ENCODE assay signal across 1 cellular context in the genomic region with DNA sequence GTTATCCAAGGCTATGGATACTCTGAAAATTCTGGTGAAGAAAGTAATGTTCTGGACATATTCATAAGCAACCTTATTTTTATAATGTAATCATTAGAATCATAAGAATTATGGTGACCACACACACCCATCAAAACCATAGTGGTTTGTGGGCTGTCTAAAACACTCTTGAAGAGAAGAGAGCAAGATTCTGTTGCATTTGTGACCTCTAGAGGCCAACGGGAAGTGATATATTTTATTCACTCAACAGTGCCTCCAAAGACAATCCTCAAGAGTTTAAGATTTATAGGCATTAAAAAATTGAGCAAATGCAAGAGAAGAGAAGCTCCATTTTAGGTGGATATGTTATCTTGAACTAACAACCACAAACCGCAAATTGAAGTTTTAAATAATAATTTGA.
TF ChIP-seq lines count a peak whose summit lies in the region.

No MANE protein-coding gene starts in this region.

TF ChIP-seq in GM23338, 12 proteins besides CTCF, POLR2A, EP300 and RAD21 (continued from another document):
- TF ChIP-seq, protein P1, sequence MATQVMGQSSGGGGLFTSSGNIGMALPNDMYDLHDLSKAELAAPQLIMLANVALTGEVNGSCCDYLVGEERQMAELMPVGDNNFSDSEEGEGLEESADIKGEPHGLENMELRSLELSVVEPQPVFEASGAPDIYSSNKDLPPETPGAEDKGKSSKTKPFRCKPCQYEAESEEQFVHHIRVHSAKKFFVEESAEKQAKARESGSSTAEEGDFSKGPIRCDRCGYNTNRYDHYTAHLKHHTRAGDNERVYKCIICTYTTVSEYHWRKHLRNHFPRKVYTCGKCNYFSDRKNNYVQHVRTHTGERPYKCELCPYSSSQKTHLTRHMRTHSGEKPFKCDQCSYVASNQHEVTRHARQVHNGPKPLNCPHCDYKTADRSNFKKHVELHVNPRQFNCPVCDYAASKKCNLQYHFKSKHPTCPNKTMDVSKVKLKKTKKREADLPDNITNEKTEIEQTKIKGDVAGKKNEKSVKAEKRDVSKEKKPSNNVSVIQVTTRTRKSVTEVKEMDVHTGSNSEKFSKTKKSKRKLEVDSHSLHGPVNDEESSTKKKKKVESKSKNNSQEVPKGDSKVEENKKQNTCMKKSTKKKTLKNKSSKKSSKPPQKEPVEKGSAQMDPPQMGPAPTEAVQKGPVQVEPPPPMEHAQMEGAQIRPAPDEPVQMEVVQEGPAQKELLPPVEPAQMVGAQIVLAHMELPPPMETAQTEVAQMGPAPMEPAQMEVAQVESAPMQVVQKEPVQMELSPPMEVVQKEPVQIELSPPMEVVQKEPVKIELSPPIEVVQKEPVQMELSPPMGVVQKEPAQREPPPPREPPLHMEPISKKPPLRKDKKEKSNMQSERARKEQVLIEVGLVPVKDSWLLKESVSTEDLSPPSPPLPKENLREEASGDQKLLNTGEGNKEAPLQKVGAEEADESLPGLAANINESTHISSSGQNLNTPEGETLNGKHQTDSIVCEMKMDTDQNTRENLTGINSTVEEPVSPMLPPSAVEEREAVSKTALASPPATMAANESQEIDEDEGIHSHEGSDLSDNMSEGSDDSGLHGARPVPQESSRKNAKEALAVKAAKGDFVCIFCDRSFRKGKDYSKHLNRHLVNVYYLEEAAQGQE (IDR thresholded peaks at IDR 0.05; ENCODE audit: unreplicated experiment) = no peak
- TF ChIP-seq, protein P2, sequence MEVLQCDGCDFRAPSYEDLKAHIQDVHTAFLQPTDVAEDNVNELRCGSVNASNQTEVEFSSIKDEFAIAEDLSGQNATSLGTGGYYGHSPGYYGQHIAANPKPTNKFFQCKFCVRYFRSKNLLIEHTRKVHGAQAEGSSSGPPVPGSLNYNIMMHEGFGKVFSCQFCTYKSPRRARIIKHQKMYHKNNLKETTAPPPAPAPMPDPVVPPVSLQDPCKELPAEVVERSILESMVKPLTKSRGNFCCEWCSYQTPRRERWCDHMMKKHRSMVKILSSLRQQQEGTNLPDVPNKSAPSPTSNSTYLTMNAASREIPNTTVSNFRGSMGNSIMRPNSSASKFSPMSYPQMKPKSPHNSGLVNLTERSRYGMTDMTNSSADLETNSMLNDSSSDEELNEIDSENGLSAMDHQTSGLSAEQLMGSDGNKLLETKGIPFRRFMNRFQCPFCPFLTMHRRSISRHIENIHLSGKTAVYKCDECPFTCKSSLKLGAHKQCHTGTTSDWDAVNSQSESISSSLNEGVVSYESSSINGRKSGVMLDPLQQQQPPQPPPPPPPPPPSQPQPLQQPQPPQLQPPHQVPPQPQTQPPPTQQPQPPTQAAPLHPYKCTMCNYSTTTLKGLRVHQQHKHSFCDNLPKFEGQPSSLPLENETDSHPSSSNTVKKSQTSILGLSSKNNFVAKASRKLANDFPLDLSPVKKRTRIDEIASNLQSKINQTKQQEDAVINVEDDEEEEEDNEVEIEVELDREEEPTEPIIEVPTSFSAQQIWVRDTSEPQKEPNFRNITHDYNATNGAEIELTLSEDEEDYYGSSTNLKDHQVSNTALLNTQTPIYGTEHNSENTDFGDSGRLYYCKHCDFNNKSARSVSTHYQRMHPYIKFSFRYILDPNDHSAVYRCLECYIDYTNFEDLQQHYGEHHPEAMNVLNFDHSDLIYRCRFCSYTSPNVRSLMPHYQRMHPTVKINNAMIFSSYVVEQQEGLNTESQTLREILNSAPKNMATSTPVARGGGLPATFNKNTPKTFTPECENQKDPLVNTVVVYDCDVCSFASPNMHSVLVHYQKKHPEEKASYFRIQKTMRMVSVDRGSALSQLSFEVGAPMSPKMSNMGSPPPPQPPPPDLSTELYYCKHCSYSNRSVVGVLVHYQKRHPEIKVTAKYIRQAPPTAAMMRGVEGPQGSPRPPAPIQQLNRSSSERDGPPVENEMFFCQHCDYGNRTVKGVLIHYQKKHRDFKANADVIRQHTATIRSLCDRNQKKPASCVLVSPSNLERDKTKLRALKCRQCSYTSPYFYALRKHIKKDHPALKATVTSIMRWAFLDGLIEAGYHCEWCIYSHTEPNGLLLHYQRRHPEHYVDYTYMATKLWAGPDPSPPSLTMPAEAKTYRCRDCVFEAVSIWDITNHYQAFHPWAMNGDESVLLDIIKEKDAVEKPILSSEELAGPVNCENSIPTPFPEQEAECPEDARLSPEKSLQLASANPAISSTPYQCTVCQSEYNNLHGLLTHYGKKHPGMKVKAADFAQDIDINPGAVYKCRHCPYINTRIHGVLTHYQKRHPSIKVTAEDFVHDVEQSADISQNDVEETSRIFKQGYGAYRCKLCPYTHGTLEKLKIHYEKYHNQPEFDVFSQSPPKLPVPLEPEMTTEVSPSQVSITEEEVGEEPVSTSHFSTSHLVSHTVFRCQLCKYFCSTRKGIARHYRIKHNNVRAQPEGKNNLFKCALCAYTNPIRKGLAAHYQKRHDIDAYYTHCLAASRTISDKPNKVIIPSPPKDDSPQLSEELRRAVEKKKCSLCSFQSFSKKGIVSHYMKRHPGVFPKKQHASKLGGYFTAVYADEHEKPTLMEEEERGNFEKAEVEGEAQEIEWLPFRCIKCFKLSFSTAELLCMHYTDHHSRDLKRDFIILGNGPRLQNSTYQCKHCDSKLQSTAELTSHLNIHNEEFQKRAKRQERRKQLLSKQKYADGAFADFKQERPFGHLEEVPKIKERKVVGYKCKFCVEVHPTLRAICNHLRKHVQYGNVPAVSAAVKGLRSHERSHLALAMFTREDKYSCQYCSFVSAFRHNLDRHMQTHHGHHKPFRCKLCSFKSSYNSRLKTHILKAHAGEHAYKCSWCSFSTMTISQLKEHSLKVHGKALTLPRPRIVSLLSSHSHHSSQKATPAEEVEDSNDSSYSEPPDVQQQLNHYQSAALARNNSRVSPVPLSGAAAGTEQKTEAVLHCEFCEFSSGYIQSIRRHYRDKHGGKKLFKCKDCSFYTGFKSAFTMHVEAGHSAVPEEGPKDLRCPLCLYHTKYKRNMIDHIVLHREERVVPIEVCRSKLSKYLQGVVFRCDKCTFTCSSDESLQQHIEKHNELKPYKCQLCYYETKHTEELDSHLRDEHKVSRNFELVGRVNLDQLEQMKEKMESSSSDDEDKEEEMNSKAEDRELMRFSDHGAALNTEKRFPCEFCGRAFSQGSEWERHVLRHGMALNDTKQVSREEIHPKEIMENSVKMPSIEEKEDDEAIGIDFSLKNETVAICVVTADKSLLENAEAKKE (CRISPR knock-in tag; IDR thresholded peaks at IDR 0.05) = no peak
- TF ChIP-seq ZNF331 (CRISPR knock-in tag; IDR thresholded peaks at IDR 0.05; ENCODE audit: low read depth) = no peak
- TF ChIP-seq, protein P3, sequence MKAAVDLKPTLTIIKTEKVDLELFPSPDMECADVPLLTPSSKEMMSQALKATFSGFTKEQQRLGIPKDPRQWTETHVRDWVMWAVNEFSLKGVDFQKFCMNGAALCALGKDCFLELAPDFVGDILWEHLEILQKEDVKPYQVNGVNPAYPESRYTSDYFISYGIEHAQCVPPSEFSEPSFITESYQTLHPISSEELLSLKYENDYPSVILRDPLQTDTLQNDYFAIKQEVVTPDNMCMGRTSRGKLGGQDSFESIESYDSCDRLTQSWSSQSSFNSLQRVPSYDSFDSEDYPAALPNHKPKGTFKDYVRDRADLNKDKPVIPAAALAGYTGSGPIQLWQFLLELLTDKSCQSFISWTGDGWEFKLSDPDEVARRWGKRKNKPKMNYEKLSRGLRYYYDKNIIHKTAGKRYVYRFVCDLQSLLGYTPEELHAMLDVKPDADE (IDR thresholded peaks at IDR 0.05) = no peak
TF ChIP-seq in GM23338: peak in this region for 0.
